10 cellular contexts compared by ENCODE assay signal in genomic region chr21:33433425-33434114, GRCh38. TPM values are rescaled to one million over a fixed set of nuclear protein-coding genes. Genes with fewer than 3 reads are reported as not detected.
DNase-seq lines count a peak whose midpoint lies in the region; ATAC-seq, FAIRE-seq and TF ChIP-seq lines count a peak whose summit lies in the region.
"Had no signal": no experiment of that assay in that cellular context is flagged by ENCODE, and none has a peak within 500 bp of the region (broad histone marks: within the 10 kb centered on the region; RNA-seq: fewer than 3 reads in every experiment).

No MANE protein-coding gene starts in this region.

- no peaks in the 10 kb centered on the region for H3K9me3 ChIP-seq in K562 (replicated peaks; ENCODE audit: control insufficient read depth, insufficient read depth, low read depth, low read length)
- no peaks in the 10 kb centered on the region for H3K9me3 ChIP-seq in uterus

- H3K4me2 ChIP-seq in K562 (ENCODE audit: insufficient read depth, low read length): no peak overlapping the region

- no peak for FAIRE-seq in K562 (lab: Jason Lieb, UNC)
- FAIRE-seq: bronchial epithelial cell had no signal

- no peak for TF ChIP-seq EP300 in K562 (IDR thresholded peaks at IDR 0.05; ENCODE audit: low read length)

- H3K27ac ChIP-seq in K562 (ENCODE audit: extremely low read depth, low read depth, low read length) (no peak overlapping the region), uterus (peak overlapping the region; percentile 73 to 79)

- H3K79me2 ChIP-seq in K562 (ENCODE audit: control insufficient read depth, insufficient read depth, low read length): no peaks in the 10 kb centered on the region

- TF ChIP-seq RAD21 in K562 (CRISPR knock-in tag; conservative IDR thresholded peaks at IDR 0.05 in 1 of 2, IDR thresholded peaks at IDR 0.05 in 1 of 2): no peak

- H3K4me1 ChIP-seq in K562 (replicated peaks in 1 of 2; ENCODE audit: control insufficient read depth in 2 of 2, insufficient read depth in 2 of 2, low read length in 2 of 2): peaks cover 0 to 3% of the 10 kb centered on the region in 2 experiments; a peak in 1 of 5 replicates
- H3K4me1 ChIP-seq in uterus: peaks cover 0 to 3% of the 10 kb centered on the region in 2 donors

- peaks cover 25% of the 10 kb centered on the region for H3K36me3 Mint-ChIP-seq in natural killer cell treated with Interleukin-12 subunit alpha and Interleukin-12 subunit beta and Interleukin-15 and Interleukin-18, amount 100 ng/mL, for 72 hours
- H3K36me3 Mint-ChIP-seq in natural killer cell: peaks cover 35% of the 10 kb centered on the region

- peaks cover 74% of the 10 kb centered on the region for H3K36me3 ChIP-seq in K562 (ENCODE audit: control insufficient read depth, insufficient read depth, low read length)
- no peaks in the 10 kb centered on the region for H3K36me3 ChIP-seq in uterus

- H3K9me3 Mint-ChIP-seq in natural killer cell treated with Interleukin-12 subunit alpha and Interleukin-12 subunit beta and Interleukin-15 and Interleukin-18, amount 100 ng/mL, for 72 hours: no peaks in the 10 kb centered on the region
- no peaks in the 10 kb centered on the region for H3K9me3 Mint-ChIP-seq in natural killer cell

- no peaks in the 10 kb centered on the region for H4K20me1 ChIP-seq in K562 (replicated peaks; ENCODE audit: control insufficient read depth, insufficient read depth, low read length)

- H3K4me3 Mint-ChIP-seq in natural killer cell treated with Interleukin-12 subunit alpha and Interleukin-12 subunit beta and Interleukin-15 and Interleukin-18, amount 100 ng/mL, for 72 hours: peak overlapping the region; percentile 39
- H3K4me3 Mint-ChIP-seq in natural killer cell: no peak overlapping the region

- H3K4me3 ChIP-seq in K562 (no peak overlapping the region), uterus (no peak overlapping the region)

- no peaks in the 10 kb centered on the region for H3K9me1 ChIP-seq in K562 (ENCODE audit: control insufficient read depth, insufficient read depth, low read length)

- BruUV-seq in K562 (replicated peaks; lab: Mats Ljungman, UMichigan): no TSS peak

- in situ Hi-C loops in K562 (cut with MboI): no loop called here

- H3K27me3 Mint-ChIP-seq in natural killer cell treated with Interleukin-12 subunit alpha and Interleukin-12 subunit beta and Interleukin-15 and Interleukin-18, amount 100 ng/mL, for 72 hours: no peaks in the 10 kb centered on the region
- no peaks in the 10 kb centered on the region for H3K27me3 Mint-ChIP-seq in natural killer cell (ENCODE audit: low read depth in 2 of 2)

- H3K27me3 ChIP-seq in K562 (ENCODE audit: control insufficient read depth in 2 of 2, insufficient read depth in 2 of 2, low read length in 2 of 2) (no peaks in the 10 kb centered on the region), uterus (no peaks in the 10 kb centered on the region)

- CTCF ChIA-PET in K562 (lab: Yijun Ruan, JAX; ENCODE audit: low intra/inter-chr PET ratio): no interaction called here

- TF ChIP-seq POLR2A in K562 (conservative IDR thresholded peaks at IDR 0.05) (no peak), uterus (IDR thresholded peaks at IDR 0.05) (no peak)

- intact Hi-C loops in natural killer cell (cut with micrococcal nuclease): no loop called here
- intact Hi-C loops in K562 (cut with micrococcal nuclease): no loop called here
- intact Hi-C loops in uterus (cut with DNase I; ENCODE audit: low total_unique reads): no loop called here

- H3K4me1 Mint-ChIP-seq in natural killer cell treated with Interleukin-12 subunit alpha and Interleukin-12 subunit beta and Interleukin-15 and Interleukin-18, amount 100 ng/mL, for 72 hours (ENCODE audit: low read depth in 2 of 2): peaks cover 15 to 19% of the 10 kb centered on the region in 2 donors
- H3K4me1 Mint-ChIP-seq in natural killer cell: no peaks in the 10 kb centered on the region

- no peak for DNase-seq in natural killer cell treated with Interleukin-12 subunit alpha and Interleukin-12 subunit beta and Interleukin-15 and Interleukin-18, amount 100 ng/mL, for 72 hours (ENCODE audit: low spot score)
- no peak for DNase-seq in natural killer cell
- no peak for DNase-seq in K562 (ENCODE audit: extremely low read depth in 1 of 4, low spot score in 3 of 4)
- DNase-seq in midbrain (lab: John Stamatoyannopoulos, UW): peak; percentile 15
- no peak for DNase-seq in uterus
- no peak for DNase-seq in NCI-H2227 treated with DMSO at 0.1 percent for 48 hours (lab: John Stamatoyannopoulos, UW)
- no peak for DNase-seq in NCI-H146 treated with DMSO at 0.1 percent for 48 hours (lab: John Stamatoyannopoulos, UW; ENCODE audit: unreplicated experiment)
- DNase-seq: NCI-H1417 treated with DMSO at 0.1 percent for 48 hours had no signal

- no peak for TF ChIP-seq CTCF in natural killer cell (IDR thresholded peaks at IDR 0.05)
- TF ChIP-seq CTCF in K562 (IDR thresholded peaks at IDR 0.05 in 2 of 3, conservative IDR thresholded peaks at IDR 0.05 in 1 of 3; ENCODE audit: insufficient read depth in 2 of 3, low read depth in 1 of 3, low read length in 3 of 3): no peak
- TF ChIP-seq CTCF in uterus (IDR thresholded peaks at IDR 0.05): no peak

- no peak for ATAC-seq in natural killer cell treated with Interleukin-12 subunit alpha and Interleukin-12 subunit beta and Interleukin-15 and Interleukin-18, amount 100 ng/mL, for 72 hours
- ATAC-seq in natural killer cell: no peak
- no peak for ATAC-seq in K562
- no peak for ATAC-seq in GM21529 (IDR thresholded peaks at IDR 0.05; ENCODE audit: unreplicated experiment)

- 82% methylated on average over 8 of the region's 8 CpGs for WGBS in K562 (ENCODE audit: insufficient coverage, low coverage, missing lambda C conversion rate)

- H3K9ac ChIP-seq in K562 (ENCODE audit: insufficient read depth in 1 of 2, low read depth in 2 of 2, low read length in 2 of 2): peak overlapping the region in 1 of 2 experiments; percentile 11; a peak in 1 of 4 replicates

- peak overlapping the region in 1 of 2 donors; percentile 49 for H3K27ac Mint-ChIP-seq in natural killer cell treated with Interleukin-12 subunit alpha and Interleukin-12 subunit beta and Interleukin-15 and Interleukin-18, amount 100 ng/mL, for 72 hours
- H3K27ac Mint-ChIP-seq in natural killer cell: no peak overlapping the region

- H2AFZ ChIP-seq in K562 (ENCODE audit: low read depth, low read length): no peak overlapping the region

- POLR2A ChIA-PET in K562 (lab: Yijun Ruan, JAX): interaction anchor here (1.1 kb wide), 1 partner anchor 109 kb away, joined by 3 read pairs; the partner anchor contains the start of gene IFNAR1

RNA-seq across cellular contexts. Expression of gene IFNGR2, which starts 30.4 kb away (rescaled TPM):
- 1 to 10 TPM in 1 of 2 donors, not detected in 1; 1.6 TPM for total RNA-seq in natural killer cell treated with Interleukin-12 subunit alpha and Interleukin-12 subunit beta and Interleukin-15 and Interleukin-18, amount 100 ng/mL, for 72 hours
- total RNA-seq in natural killer cell (10 to 100 TPM in 1 of 3 donors, 1 to 10 TPM in 2; 3.6 to 16.5 (median 8.6) TPM), K562 (2014; rRNA removed) (19.4 and 24.2 TPM in 2 replicates), K562 (2014; rRNA removed; fragmentation: Illumina TruSeq; extraction: Trizol) (28.5 and 31.3 TPM in 2 replicates), K562 (2015; rRNA removed; fragmentation: Illumina TruSeq; extraction: Trizol) (31.3 and 36.8 TPM in 2 replicates), K562 (2021) (28.5 and 29.5 TPM in 2 replicates), uterus (10 to 100 TPM; 25.4 to 67.6 (median 58.3) TPM)
- 16.2 and 26.5 TPM in 2 replicates for total RNA-seq in K562 (2011; cell fraction: chromatin; rRNA removed; ENCODE audit: low replicate concordance)
- 28.2 and 28.3 TPM in 2 replicates for total RNA-seq in K562 (2011; cell fraction: nucleolus; rRNA removed)
- total RNA-seq in K562 (2011; cell fraction: nucleoplasm; rRNA removed): 31.7 and 44.8 TPM in 2 replicates
- polyA plus RNA-seq in K562 (2011; rRNA removed) (58.0 and 81.8 TPM in 2 replicates), K562 (2014; fragmentation: Illumina TruSeq; extraction: Trizol) (35.4 and 44.8 TPM in 2 replicates), K562 (2014; fragmentation: Nextera tagmentation; extraction: Ambion mirVana) (1 to 10 TPM; 6.7 to 8.4 TPM), K562 (2014; rRNA removed) (27.8 and 32.9 TPM in 2 replicates)
- polyA plus RNA-seq in K562 (2011; cell fraction: cytosol; rRNA removed): 45.1 and 64.7 TPM in 2 replicates
- polyA plus RNA-seq in K562 (2011; cell fraction: nucleus; rRNA removed): 34.8 and 50.8 TPM in 2 replicates
- 24.4 and 31.8 TPM in 2 replicates for polyA plus RNA-seq in K562 (2012)
- polyA minus RNA-seq in K562 (2011; rRNA and poly(A)+ RNA removed): 43.8 and 53.1 TPM in 2 replicates
- polyA minus RNA-seq in K562 (2011; cell fraction: cytosol; rRNA and poly(A)+ RNA removed): 26.9 and 27.4 TPM in 2 replicates
- 13.1 and 19.8 TPM in 2 replicates for polyA minus RNA-seq in K562 (2011; cell fraction: nucleus; rRNA and poly(A)+ RNA removed)

RNA-seq across cellular contexts. Expression of gene TMEM50B, which starts 46.2 kb away (rescaled TPM):
- total RNA-seq in natural killer cell treated with Interleukin-12 subunit alpha and Interleukin-12 subunit beta and Interleukin-15 and Interleukin-18, amount 100 ng/mL, for 72 hours: 10 to 100 TPM; 19.5 to 24.7 TPM
- total RNA-seq in natural killer cell: 10 to 100 TPM; 34.5 to 42.1 (median 40.5) TPM
- total RNA-seq in K562 (2011; cell fraction: chromatin; rRNA removed; ENCODE audit: low replicate concordance): 80.7 and 176 TPM in 2 replicates
- 63.4 and 65.5 TPM in 2 replicates for total RNA-seq in K562 (2011; cell fraction: nucleolus; rRNA removed)
- 122 and 158 TPM in 2 replicates for total RNA-seq in K562 (2011; cell fraction: nucleoplasm; rRNA removed)
- 19.8 and 20.5 TPM in 2 replicates for total RNA-seq in K562 (2014; rRNA removed)
- total RNA-seq in K562 (2014; rRNA removed; fragmentation: Illumina TruSeq; extraction: Trizol): 28.9 and 29.6 TPM in 2 replicates
- total RNA-seq in K562 (2015; rRNA removed; fragmentation: Illumina TruSeq; extraction: Trizol): 23.9 and 26.6 TPM in 2 replicates
- total RNA-seq in K562 (2021): 24.1 and 25.7 TPM in 2 replicates
- 64.6 and 80.1 TPM in 2 replicates for polyA plus RNA-seq in K562 (2011; rRNA removed)
- polyA plus RNA-seq in K562 (2011; cell fraction: cytosol; rRNA removed): 17.4 and 47.8 TPM in 2 replicates
- polyA plus RNA-seq in K562 (2011; cell fraction: nucleus; rRNA removed): 123 and 167 TPM in 2 replicates
- polyA plus RNA-seq in K562 (2012): 23.7 and 39.6 TPM in 2 replicates
- polyA plus RNA-seq in K562 (2014; fragmentation: Illumina TruSeq; extraction: Trizol): 23.3 and 28.8 TPM in 2 replicates
- polyA plus RNA-seq in K562 (2014; fragmentation: Nextera tagmentation; extraction: Ambion mirVana): 10 to 100 TPM; 41.3 to 49.1 TPM
- polyA plus RNA-seq in K562 (2014; rRNA removed): 39.6 and 40.7 TPM in 2 replicates
- polyA minus RNA-seq in K562 (2011; rRNA and poly(A)+ RNA removed): 23.1 and 28.5 TPM in 2 replicates
- 6.7 and 7.5 TPM in 2 replicates for polyA minus RNA-seq in K562 (2011; cell fraction: cytosol; rRNA and poly(A)+ RNA removed)
- polyA minus RNA-seq in K562 (2011; cell fraction: nucleus; rRNA and poly(A)+ RNA removed): 18.4 and 34.7 TPM in 2 replicates
- 100 to 1,000 TPM in 1 of 4 donors, 10 to 100 TPM in 3; 43.3 to 116 (median 76.7) TPM for total RNA-seq in uterus

RNA-seq across cellular contexts. Expression of gene DNAJC28, which starts 57.9 kb away (rescaled TPM):
- total RNA-seq in natural killer cell treated with Interleukin-12 subunit alpha and Interleukin-12 subunit beta and Interleukin-15 and Interleukin-18, amount 100 ng/mL, for 72 hours: under 1 TPM; 0.52 to 0.86 TPM
- total RNA-seq in natural killer cell (under 1 TPM in 2 of 3 donors, not detected in 1; 0.41 to 0.63 TPM), K562 (2014; rRNA removed) (0.53 and 1.6 TPM in 2 replicates), K562 (2014; rRNA removed; fragmentation: Illumina TruSeq; extraction: Trizol) (1.1 and 1.4 TPM in 2 replicates), K562 (2015; rRNA removed; fragmentation: Illumina TruSeq; extraction: Trizol) (0.72 and 1.2 TPM in 2 replicates), K562 (2021) (0.49 and 0.82 TPM in 2 replicates), uterus (1 to 10 TPM in 2 of 4 donors, not detected in 2; 1.4 to 2.1 TPM)
- 1.8 and 5.7 TPM in 2 replicates for total RNA-seq in K562 (2011; cell fraction: chromatin; rRNA removed; ENCODE audit: low replicate concordance)
- total RNA-seq in K562 (2011; cell fraction: nucleolus; rRNA removed): 1.7 and 2.5 TPM in 2 replicates
- total RNA-seq in K562 (2011; cell fraction: nucleoplasm; rRNA removed): 1.8 and 2.3 TPM in 2 replicates
- polyA plus RNA-seq in K562 (2011; rRNA removed) (1.4 and 2.0 TPM in 2 replicates), K562 (2014; fragmentation: Illumina TruSeq; extraction: Trizol) (0.68 and 0.91 TPM in 2 replicates), K562 (2014; fragmentation: Nextera tagmentation; extraction: Ambion mirVana) (under 1 TPM; 0.75 to 0.92 TPM), K562 (2014; rRNA removed) (1.3 and 2.5 TPM in 2 replicates)
- polyA plus RNA-seq in K562 (2011; cell fraction: cytosol; rRNA removed): 0.24 and 0.29 TPM in 2 replicates
- 0.43 and 0.44 TPM in 2 replicates for polyA plus RNA-seq in K562 (2011; cell fraction: nucleus; rRNA removed)
- polyA plus RNA-seq in K562 (2012): 0.39 and 0.74 TPM in 2 replicates
- polyA minus RNA-seq in K562 (2011; rRNA and poly(A)+ RNA removed): 1.7 and 3.1 TPM in 2 replicates
- 0.48 TPM in 1 of 2 replicates, not detected in the other for polyA minus RNA-seq in K562 (2011; cell fraction: cytosol; rRNA and poly(A)+ RNA removed)
- polyA minus RNA-seq in K562 (2011; cell fraction: nucleus; rRNA and poly(A)+ RNA removed): 1.1 and 2.6 TPM in 2 replicates
